Comparison of ENCODE assay signal across 15 cellular contexts in the genomic region with DNA sequence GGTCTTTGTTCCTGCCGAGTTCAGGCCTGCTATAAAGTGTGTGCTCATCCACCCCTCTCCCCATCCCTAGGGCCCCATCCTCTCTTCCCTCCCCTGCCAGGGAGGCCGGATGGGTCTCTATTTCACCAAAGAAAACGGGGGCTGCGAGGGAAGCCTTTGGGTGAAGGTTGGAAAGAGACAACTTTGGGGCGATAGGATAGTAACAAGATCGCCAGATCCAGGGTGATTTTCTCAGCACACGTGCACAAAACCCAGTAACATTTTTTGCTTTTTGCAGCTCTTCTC. TPM values are rescaled to one million over a fixed set of nuclear protein-coding genes. Genes with fewer than 3 reads are reported as not detected.
DNase-seq lines count a peak whose midpoint lies in the region; ATAC-seq and TF ChIP-seq lines count a peak whose summit lies in the region.
"Had no signal": no experiment of that assay in that cellular context is flagged by ENCODE, and none has a peak within 500 bp of the region (broad histone marks: within the 10 kb centered on the region; RNA-seq: fewer than 3 reads in every experiment).

No MANE protein-coding gene starts in this region.

- BruUV-seq in mammary epithelial cell (replicated peaks; lab: Mats Ljungman, UMichigan): no TSS peak

- H3K4me1 ChIP-seq in breast epithelium (peaks cover 10 to 27% of the 10 kb centered on the region in 2 donors), mammary epithelial cell (ENCODE audit: insufficient read depth, low read length) (peaks cover 22% of the 10 kb centered on the region), upper lobe of left lung (peaks cover 48 to 56% (median 52%) of the 10 kb centered on the region in 4 donors)

- intact Hi-C loops in breast epithelium (cut with DNase I; ENCODE audit: low total_unique reads) (no loop called here), mammary epithelial cell (cut with micrococcal nuclease) (no loop called here), left colon (cut with DNase I, micrococcal nuclease) (no loop called here)

- H3K4me3 ChIP-seq in breast epithelium (peak overlapping the region in 1 of 3 donors; percentile 61), mammary epithelial cell (replicated peaks in 1 of 3; ENCODE audit: insufficient read depth in 1 of 3, low read depth in 2 of 3, low read length in 3 of 3) (no peak overlapping the region), upper lobe of left lung (no peak overlapping the region)

- H3K4me1 Mint-ChIP-seq in activated naive CD8-positive, alpha-beta T cell (ENCODE audit: low read depth): peaks cover 90% of the 10 kb centered on the region
- H3K4me1 Mint-ChIP-seq in nephron: peaks cover 77% of the 10 kb centered on the region

- ATAC-seq in upper lobe of left lung (ENCODE audit: low FRiP score in 2 of 2): no peak
- no peak for ATAC-seq in HG02588 (IDR thresholded peaks at IDR 0.05; ENCODE audit: unreplicated experiment)
- no peak for ATAC-seq in left colon
- ATAC-seq: psoas muscle had no signal

- H3K9me3 ChIP-seq in breast epithelium (no peaks in the 10 kb centered on the region), mammary epithelial cell (replicated peaks; ENCODE audit: insufficient read depth, low read length) (no peaks in the 10 kb centered on the region), upper lobe of left lung (no peaks in the 10 kb centered on the region)
- H3K9me3 ChIP-seq: BE2C, psoas muscle had no signal

- H3K27me3 ChIP-seq in breast epithelium (no peaks in the 10 kb centered on the region), mammary epithelial cell (ENCODE audit: insufficient read depth, low read length) (no peaks in the 10 kb centered on the region), upper lobe of left lung (no peaks in the 10 kb centered on the region)
- H3K27me3 ChIP-seq: brain microvascular endothelial cell had no signal

- no peak for TF ChIP-seq EP300 in upper lobe of left lung (IDR thresholded peaks at IDR 0.05)

- no peak overlapping the region for H3K9ac ChIP-seq in mammary epithelial cell (ENCODE audit: insufficient read depth, low read length)

- CTCF ChIA-PET in mammary epithelial cell (lab: Charles Lee; ENCODE audit: low non-redundant PET): no interaction called here

- peak overlapping the region; percentile 90 for H3K4me3 Mint-ChIP-seq in activated naive CD8-positive, alpha-beta T cell
- peak overlapping the region in 2 of 3 experiments; percentile 57 to 60 for H3K4me3 Mint-ChIP-seq in nephron

- no peaks in the 10 kb centered on the region for H3K79me2 ChIP-seq in mammary epithelial cell (ENCODE audit: insufficient read depth, low read length)

- H2AFZ ChIP-seq in mammary epithelial cell (ENCODE audit: low read depth, low read length): no peak overlapping the region

- peak overlapping the region; percentile 97 for H3K27ac Mint-ChIP-seq in activated naive CD8-positive, alpha-beta T cell
- peak overlapping the region; percentile 80 to 98 (median 98) for H3K27ac Mint-ChIP-seq in nephron

- no peaks in the 10 kb centered on the region for H3K27me3 Mint-ChIP-seq in activated naive CD8-positive, alpha-beta T cell
- H3K27me3 Mint-ChIP-seq in nephron (ENCODE audit: low read depth): peaks cover 21% of the 10 kb centered on the region

- H3K27ac ChIP-seq in breast epithelium (peak overlapping the region; percentile 97), mammary epithelial cell (ENCODE audit: insufficient read depth, low read depth, low read length) (no peak overlapping the region), upper lobe of left lung (peak overlapping the region; percentile 38 to 79 (median 72))
- H3K27ac ChIP-seq: brain microvascular endothelial cell, psoas muscle had no signal

- no peak overlapping the region for H3K4me2 ChIP-seq in mammary epithelial cell (ENCODE audit: insufficient read depth, low read depth, low read length)

- TF ChIP-seq POLR2A in breast epithelium (IDR thresholded peaks at IDR 0.05): no peak
- TF ChIP-seq POLR2A in upper lobe of left lung (IDR thresholded peaks at IDR 0.05): no peak

- TF ChIP-seq CTCF in breast epithelium (IDR thresholded peaks at IDR 0.05): no peak
- no peak for TF ChIP-seq CTCF in mammary epithelial cell (conservative IDR thresholded peaks at IDR 0.05 in 1 of 2, IDR thresholded peaks at IDR 0.05 in 1 of 2; ENCODE audit: extremely low read depth in 1 of 2, insufficient read depth in 1 of 2, low read depth in 1 of 2, low read length in 2 of 2)
- no peak for TF ChIP-seq CTCF in nephron (IDR thresholded peaks at IDR 0.05; ENCODE audit: unreplicated experiment in 3 of 3)
- no peak for TF ChIP-seq CTCF in upper lobe of left lung (IDR thresholded peaks at IDR 0.05)

- dilution Hi-C loops in mammary epithelial cell (cut with HindIII; ENCODE audit: low sequenced_read_pairs): no loop called here

- H3K36me3 ChIP-seq in breast epithelium (no peaks in the 10 kb centered on the region), mammary epithelial cell (ENCODE audit: insufficient read depth, low read length) (no peaks in the 10 kb centered on the region), upper lobe of left lung (no peaks in the 10 kb centered on the region)
- H3K36me3 ChIP-seq: BE2C, brain microvascular endothelial cell had no signal

- H4K20me1 ChIP-seq in mammary epithelial cell (ENCODE audit: insufficient read depth, low read length): no peaks in the 10 kb centered on the region

- DNase-seq in breast epithelium (ENCODE audit: low spot score in 2 of 2): no peak
- no peak for DNase-seq in mammary epithelial cell
- DNase-seq in upper lobe of left lung: no peak
- DNase-seq in left colon: no peak
- DNase-seq in NCI-H1105 treated with DMSO at 0.1 percent for 48 hours (lab: John Stamatoyannopoulos, UW): no peak
- DNase-seq: activated CD4-positive, alpha-beta T cell treated with anti-CD3 and anti-CD28 coated beads, Interleukin-2, amount 50 U/mL, for 1 hour; BE2C; brain microvascular endothelial cell; NCI-H510A; SHP77 treated with DMSO at 0.1 percent for 48 hours had no signal

- H3K9me3 Mint-ChIP-seq in activated naive CD8-positive, alpha-beta T cell (ENCODE audit: low read depth): no peaks in the 10 kb centered on the region
- H3K9me3 Mint-ChIP-seq in nephron: no peaks in the 10 kb centered on the region

- in situ Hi-C loops in mammary epithelial cell (cut with MboI; ENCODE audit: low sequenced_read_pairs in 2 of 2): no loop called here

- WGBS in mammary epithelial cell (ENCODE audit: low coverage, missing lambda C conversion rate): 92% methylated on average over 7 of the region's 7 CpGs
- 84 to 87% methylated on average over 7 of the region's 7 CpGs for WGBS in upper lobe of left lung, 2 donors

- peaks cover 35% of the 10 kb centered on the region for H3K36me3 Mint-ChIP-seq in activated naive CD8-positive, alpha-beta T cell
- H3K36me3 Mint-ChIP-seq in nephron (ENCODE audit: low read depth): no peaks in the 10 kb centered on the region

RNA-seq across cellular contexts. Expression of gene CCR7, which starts 7.0 kb away (rescaled TPM):
- total RNA-seq in breast epithelium (1 to 10 TPM in 1 of 3 donors, under 1 TPM in 2; 0.16 to 1.0 (median 0.33) TPM), mammary epithelial cell (under 1 TPM in 1 of 2 donors, not detected in 1; 0.17 TPM), upper lobe of left lung (1 to 10 TPM in 3 of 6 donors, under 1 TPM in 1, not detected in 2; 0.30 to 2.8 (median 1.4) TPM), left colon (under 1 TPM; 0.31 to 0.95 TPM)
- polyA plus RNA-seq in mammary epithelial cell: 0.20 TPM
- not detected for polyA minus RNA-seq in mammary epithelial cell
- total RNA-seq: kidney epithelial cell had no signal

RNA-seq across cellular contexts. Expression of gene TNS4, which starts 56.8 kb away (rescaled TPM):
- total RNA-seq in breast epithelium (10 to 100 TPM in 2 of 3 donors, not detected in 1; 30.5 to 52.2 TPM), mammary epithelial cell (100 to 1,000 TPM; 170 to 608 TPM), upper lobe of left lung (1 to 10 TPM in 4 of 6 donors, under 1 TPM in 1, not detected in 1; 0.54 to 5.1 (median 1.1) TPM), left colon (10 to 100 TPM in 1 of 2 donors, 1 to 10 TPM in 1; 2.5 to 10.5 TPM)
- 120 TPM for polyA plus RNA-seq in mammary epithelial cell
- 1,186 TPM for polyA minus RNA-seq in mammary epithelial cell
- total RNA-seq: kidney epithelial cell had no signal
